ENCODE assay signal across 11 cellular contexts in the genomic region with DNA sequence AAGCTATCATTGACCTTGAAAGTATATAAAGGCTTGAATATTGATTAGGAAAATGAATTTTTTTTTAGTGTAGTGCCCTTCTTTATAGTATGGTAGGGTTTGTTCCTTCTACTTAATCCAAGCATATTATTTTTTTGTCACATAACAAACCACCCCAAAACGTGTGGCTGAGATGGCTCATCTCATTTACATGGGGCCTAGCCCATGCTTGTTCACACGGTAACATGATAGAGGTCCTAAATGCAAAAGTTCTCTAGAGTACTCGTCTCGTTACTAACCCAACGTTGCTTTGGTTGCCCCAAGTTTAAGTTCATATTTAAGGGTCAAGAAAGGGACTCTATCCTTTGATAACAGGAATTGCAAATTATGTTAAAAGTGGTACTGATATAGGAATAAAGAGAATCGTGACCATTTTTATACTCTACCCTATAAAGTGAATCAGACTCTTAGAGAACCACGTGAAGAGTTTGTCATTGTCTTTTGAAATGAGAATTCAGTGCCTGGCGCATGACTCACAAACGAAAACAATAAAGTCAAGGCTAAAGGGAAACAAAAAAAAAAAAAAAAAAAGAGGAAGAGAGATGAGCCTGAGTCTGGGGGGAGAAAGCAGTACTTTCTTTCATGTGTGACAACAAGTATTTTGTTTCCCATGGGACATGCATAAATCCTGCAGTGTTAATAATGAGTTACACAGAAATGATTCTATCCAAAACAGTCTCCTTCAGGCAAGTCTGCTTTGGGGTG.
DNase-seq lines count a peak whose midpoint lies in the region; ATAC-seq and TF ChIP-seq lines count a peak whose summit lies in the region.
"Had no signal": no experiment of that assay in that cellular context is flagged by ENCODE, and none has a peak within 500 bp of the region (broad histone marks: within the 10 kb centered on the region; RNA-seq: fewer than 3 reads in every experiment).

No MANE protein-coding gene starts in this region.

- 66 to 76% (median 75%) methylated on average over 9 of the region's 9 CpGs for whole genome bisulfite sequencing in heart left ventricle, 4 donors
- WGBS in mesenchymal stem cell, result 72% methylated on average over 8 of the region's 9 CpGs

- no peak overlapping the region for H2BK12ac ChIP-seq in mesenchymal stem cell (ENCODE audit: low read length in 2 of 2)

- H3K79me1 ChIP-seq in mesenchymal stem cell (replicated peaks; ENCODE audit: low read length, poor library complexity, severe bottlenecking), result no peaks in the 10 kb centered on the region

- intact Hi-C loops in heart left ventricle (cut with DNase I), result no loop called here

- H4K8ac ChIP-seq in mesenchymal stem cell (ENCODE audit: low read length), result no peak overlapping the region

- TF ChIP-seq POLR2A in heart left ventricle (IDR thresholded peaks at IDR 0.05), result no peak

- H3K9ac ChIP-seq in OCI-LY3 (ENCODE audit: low read length), result no peak overlapping the region
- H3K9ac ChIP-seq in mesenchymal stem cell (ENCODE audit: low read length), result no peak overlapping the region

- no peak overlapping the region for H2BK15ac ChIP-seq in mesenchymal stem cell (ENCODE audit: low read depth, poor library complexity, severe bottlenecking)

- H3K27me3 ChIP-seq in OCI-LY3 (ENCODE audit: low read depth, low read length), result no peaks in the 10 kb centered on the region
- H3K27me3 ChIP-seq in heart left ventricle, result no peaks in the 10 kb centered on the region
- no peaks in the 10 kb centered on the region for H3K27me3 ChIP-seq in mesenchymal stem cell (ENCODE audit: control insufficient read depth in 1 of 2, insufficient read depth in 1 of 2, low read length in 2 of 2)

- H2AFZ ChIP-seq in OCI-LY3 (ENCODE audit: low read depth, low read length) (no peak overlapping the region), mesenchymal stem cell (ENCODE audit: low read depth, low read length) (no peak overlapping the region)

- H3K9me3 ChIP-seq in OCI-LY3 (ENCODE audit: insufficient read depth, low read length) (no peaks in the 10 kb centered on the region), heart left ventricle (no peaks in the 10 kb centered on the region), mesenchymal stem cell (ENCODE audit: control insufficient read depth, low read length) (peaks cover 2% of the 10 kb centered on the region)

- H3K4me3 ChIP-seq in OCI-LY3 (ENCODE audit: low read length), result peak overlapping the region; percentile 49
- H3K4me3 ChIP-seq in heart left ventricle, result no peak overlapping the region
- H3K4me3 ChIP-seq in mesenchymal stem cell (ENCODE audit: insufficient read depth in 1 of 2, low read depth in 1 of 2, low read length in 2 of 2), result no peak overlapping the region

- H3K36me3 ChIP-seq in OCI-LY3 (replicated peaks; ENCODE audit: low read depth, low read length) (no peaks in the 10 kb centered on the region), heart left ventricle (no peaks in the 10 kb centered on the region), mesenchymal stem cell (ENCODE audit: control insufficient read depth in 1 of 2, insufficient read depth in 2 of 2, low read depth in 1 of 2, low read length in 2 of 2) (no peaks in the 10 kb centered on the region)

- H3K4me1 ChIP-seq in OCI-LY3 (ENCODE audit: low read length), result peaks cover 16% of the 10 kb centered on the region
- H3K4me1 ChIP-seq in heart left ventricle, result no peaks in the 10 kb centered on the region
- H3K4me1 ChIP-seq in mesenchymal stem cell (ENCODE audit: control insufficient read depth, insufficient read depth, low read depth, low read length), result no peaks in the 10 kb centered on the region

- no peak overlapping the region for H3K23ac ChIP-seq in mesenchymal stem cell (ENCODE audit: low read length in 2 of 2)

- no peak overlapping the region for H2AK5ac ChIP-seq in mesenchymal stem cell (ENCODE audit: low read length, severe bottlenecking)

- H3K79me2 ChIP-seq in OCI-LY3 (ENCODE audit: low read length), result no peaks in the 10 kb centered on the region

- H3K18ac ChIP-seq in mesenchymal stem cell (ENCODE audit: low read depth in 1 of 2, low read length in 2 of 2), result no peak overlapping the region

- H3K4me2 ChIP-seq in OCI-LY3 (ENCODE audit: low read length), result peak overlapping the region; percentile 78
- no peak overlapping the region for H3K4me2 ChIP-seq in mesenchymal stem cell (ENCODE audit: low read length, poor library complexity, severe bottlenecking)

- no peak overlapping the region for H4K91ac ChIP-seq in mesenchymal stem cell (ENCODE audit: low read length)

- TF ChIP-seq CTCF in OCI-LY3 (IDR thresholded peaks at IDR 0.05; ENCODE audit: low read depth, low read length) (no peak), heart left ventricle (IDR thresholded peaks at IDR 0.05) (no peak)

- no peaks in the 10 kb centered on the region for H4K20me1 ChIP-seq in OCI-LY3 (ENCODE audit: insufficient read depth, low read length)

- H3K4ac ChIP-seq in mesenchymal stem cell (ENCODE audit: low read depth in 1 of 2, low read length in 2 of 2), result no peak overlapping the region

- H3K14ac ChIP-seq in mesenchymal stem cell (ENCODE audit: low read length in 2 of 2), result no peak overlapping the region

- no peak overlapping the region for H2BK5ac ChIP-seq in mesenchymal stem cell (ENCODE audit: low read depth, low read length, poor library complexity, severe bottlenecking)

- H3K27ac ChIP-seq in OCI-LY3 (ENCODE audit: low read length), result no peak overlapping the region
- no peak overlapping the region for H3K27ac ChIP-seq in heart left ventricle
- H3K27ac ChIP-seq in mesenchymal stem cell (ENCODE audit: low read length, poor library complexity, severe bottlenecking), result no peak overlapping the region

- DNase-seq in A172 (ENCODE audit: low spot score) (peak; percentile 72), heart left ventricle (no peak), mesenchymal stem cell (no peak), NCI-H2227 treated with DMSO at 0.1 percent for 48 hours (lab: John Stamatoyannopoulos, UW) (no peak)
- DNase-seq in activated CD4-positive, alpha-beta T cell treated with anti-CD3 and anti-CD28 coated beads for 1 hour, result no peak
- DNase-seq: activated naive CD8-positive, alpha-beta T cell treated with anti-CD3 and anti-CD28 coated beads, Interleukin-2, amount 10 ng/mL, durations not matched to agents 7 days and 5 days; NCI-H1092 treated with DMSO at 0.1 percent for 48 hours; RPMI8226 had no signal

- peak; percentile 61 for ATAC-seq in GM18907 (IDR thresholded peaks at IDR 0.05; ENCODE audit: unreplicated experiment)
- ATAC-seq in HG03060 (IDR thresholded peaks at IDR 0.05; ENCODE audit: low read depth, unreplicated experiment), result peak; percentile 63
- no peak for ATAC-seq in heart left ventricle

- H2BK120ac ChIP-seq in mesenchymal stem cell (ENCODE audit: low read depth, low read length), result no peak overlapping the region

Comparison
In these comparisons a context has a peak if more than half of its experiments do, and no peak if none do; other contexts are left out.
1. ATAC-seq: peak in GM18907 (single experiment) and HG03060 (single experiment); none in heart left ventricle (0 of 4).